Comparison of ENCODE assay signal across 1 cellular context in the genomic region with DNA sequence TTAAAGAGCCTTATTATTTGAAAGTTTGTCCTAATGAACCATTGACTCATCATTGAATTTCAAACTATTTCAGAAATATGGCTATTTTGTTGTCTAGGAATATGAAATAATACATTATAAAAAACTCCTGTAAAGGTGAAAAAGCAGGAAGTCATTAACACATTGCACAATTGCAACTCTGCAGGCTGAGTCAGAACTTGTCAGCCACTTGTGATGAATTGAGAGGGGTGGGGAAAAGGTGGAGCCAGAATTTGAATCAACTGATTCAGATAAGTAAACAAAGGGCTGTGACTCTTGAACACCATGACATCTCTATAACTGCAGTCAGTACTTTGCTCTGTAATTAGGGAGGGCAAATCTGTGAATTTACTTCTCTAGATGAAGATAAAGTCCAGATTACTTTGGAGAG.
TF ChIP-seq lines count a peak whose summit lies in the region.

No MANE protein-coding gene starts in this region.

TF ChIP-seq in HepG2, 621 proteins besides CTCF, POLR2A, EP300 and RAD21 (continued from another document):
- TF ChIP-seq, protein P1, sequence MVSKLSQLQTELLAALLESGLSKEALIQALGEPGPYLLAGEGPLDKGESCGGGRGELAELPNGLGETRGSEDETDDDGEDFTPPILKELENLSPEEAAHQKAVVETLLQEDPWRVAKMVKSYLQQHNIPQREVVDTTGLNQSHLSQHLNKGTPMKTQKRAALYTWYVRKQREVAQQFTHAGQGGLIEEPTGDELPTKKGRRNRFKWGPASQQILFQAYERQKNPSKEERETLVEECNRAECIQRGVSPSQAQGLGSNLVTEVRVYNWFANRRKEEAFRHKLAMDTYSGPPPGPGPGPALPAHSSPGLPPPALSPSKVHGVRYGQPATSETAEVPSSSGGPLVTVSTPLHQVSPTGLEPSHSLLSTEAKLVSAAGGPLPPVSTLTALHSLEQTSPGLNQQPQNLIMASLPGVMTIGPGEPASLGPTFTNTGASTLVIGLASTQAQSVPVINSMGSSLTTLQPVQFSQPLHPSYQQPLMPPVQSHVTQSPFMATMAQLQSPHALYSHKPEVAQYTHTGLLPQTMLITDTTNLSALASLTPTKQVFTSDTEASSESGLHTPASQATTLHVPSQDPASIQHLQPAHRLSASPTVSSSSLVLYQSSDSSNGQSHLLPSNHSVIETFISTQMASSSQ (IDR thresholded peaks at IDR 0.05; ENCODE audit: low read depth): 0 out of 2 replicates have a peak, but pooled peaks have one; percentile 37
- TF ChIP-seq, protein P1 (CRISPR knock-in tag; IDR thresholded peaks at IDR 0.05; ENCODE audit: borderline replicate concordance): no peak
- TF ChIP-seq, protein P2, sequence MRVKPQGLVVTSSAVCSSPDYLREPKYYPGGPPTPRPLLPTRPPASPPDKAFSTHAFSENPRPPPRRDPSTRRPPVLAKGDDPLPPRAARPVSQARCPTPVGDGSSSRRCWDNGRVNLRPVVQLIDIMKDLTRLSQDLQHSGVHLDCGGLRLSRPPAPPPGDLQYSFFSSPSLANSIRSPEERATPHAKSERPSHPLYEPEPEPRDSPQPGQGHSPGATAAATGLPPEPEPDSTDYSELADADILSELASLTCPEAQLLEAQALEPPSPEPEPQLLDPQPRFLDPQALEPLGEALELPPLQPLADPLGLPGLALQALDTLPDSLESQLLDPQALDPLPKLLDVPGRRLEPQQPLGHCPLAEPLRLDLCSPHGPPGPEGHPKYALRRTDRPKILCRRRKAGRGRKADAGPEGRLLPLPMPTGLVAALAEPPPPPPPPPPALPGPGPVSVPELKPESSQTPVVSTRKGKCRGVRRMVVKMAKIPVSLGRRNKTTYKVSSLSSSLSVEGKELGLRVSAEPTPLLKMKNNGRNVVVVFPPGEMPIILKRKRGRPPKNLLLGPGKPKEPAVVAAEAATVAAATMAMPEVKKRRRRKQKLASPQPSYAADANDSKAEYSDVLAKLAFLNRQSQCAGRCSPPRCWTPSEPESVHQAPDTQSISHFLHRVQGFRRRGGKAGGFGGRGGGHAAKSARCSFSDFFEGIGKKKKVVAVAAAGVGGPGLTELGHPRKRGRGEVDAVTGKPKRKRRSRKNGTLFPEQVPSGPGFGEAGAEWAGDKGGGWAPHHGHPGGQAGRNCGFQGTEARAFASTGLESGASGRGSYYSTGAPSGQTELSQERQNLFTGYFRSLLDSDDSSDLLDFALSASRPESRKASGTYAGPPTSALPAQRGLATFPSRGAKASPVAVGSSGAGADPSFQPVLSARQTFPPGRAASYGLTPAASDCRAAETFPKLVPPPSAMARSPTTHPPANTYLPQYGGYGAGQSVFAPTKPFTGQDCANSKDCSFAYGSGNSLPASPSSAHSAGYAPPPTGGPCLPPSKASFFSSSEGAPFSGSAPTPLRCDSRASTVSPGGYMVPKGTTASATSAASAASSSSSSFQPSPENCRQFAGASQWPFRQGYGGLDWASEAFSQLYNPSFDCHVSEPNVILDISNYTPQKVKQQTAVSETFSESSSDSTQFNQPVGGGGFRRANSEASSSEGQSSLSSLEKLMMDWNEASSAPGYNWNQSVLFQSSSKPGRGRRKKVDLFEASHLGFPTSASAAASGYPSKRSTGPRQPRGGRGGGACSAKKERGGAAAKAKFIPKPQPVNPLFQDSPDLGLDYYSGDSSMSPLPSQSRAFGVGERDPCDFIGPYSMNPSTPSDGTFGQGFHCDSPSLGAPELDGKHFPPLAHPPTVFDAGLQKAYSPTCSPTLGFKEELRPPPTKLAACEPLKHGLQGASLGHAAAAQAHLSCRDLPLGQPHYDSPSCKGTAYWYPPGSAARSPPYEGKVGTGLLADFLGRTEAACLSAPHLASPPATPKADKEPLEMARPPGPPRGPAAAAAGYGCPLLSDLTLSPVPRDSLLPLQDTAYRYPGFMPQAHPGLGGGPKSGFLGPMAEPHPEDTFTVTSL (CRISPR knock-in tag; IDR thresholded peaks at IDR 0.05; ENCODE audit: borderline replicate concordance): peak; percentile 53; the same call in 1 of the 2 replicates
